Comparison of ENCODE assay signal across 11 cellular contexts in the genomic region with DNA sequence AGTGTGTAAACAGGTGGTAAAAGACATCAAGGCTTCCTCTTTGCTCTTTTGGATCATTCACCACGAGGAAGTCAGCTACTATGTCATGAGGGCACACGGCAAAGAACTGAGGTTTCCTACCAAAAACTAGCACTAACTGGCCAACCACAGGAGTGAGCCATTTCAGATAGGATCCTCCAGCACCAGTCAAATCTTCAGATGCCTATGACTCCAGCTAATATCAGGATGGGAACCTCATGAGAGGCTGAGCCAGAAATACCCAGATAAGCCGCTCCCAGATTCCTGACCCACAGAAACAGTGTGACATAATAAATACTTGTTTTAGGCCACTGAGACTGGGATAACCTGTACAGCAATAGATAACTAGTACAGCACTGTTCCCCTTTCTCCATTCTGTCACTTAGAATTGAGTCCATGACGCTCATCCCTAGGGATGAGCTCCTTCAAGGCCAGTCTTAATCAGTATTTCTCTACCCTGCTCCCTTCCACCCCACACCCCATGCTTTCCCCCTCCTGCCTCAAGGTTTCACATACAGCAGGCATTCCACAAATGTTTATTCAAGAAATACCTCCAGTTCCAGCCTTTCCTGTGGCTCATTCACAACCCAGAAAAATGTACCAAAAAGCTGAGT.
DNase-seq lines count a peak whose midpoint lies in the region; FAIRE-seq and TF ChIP-seq lines count a peak whose summit lies in the region.
"Had no signal": no experiment of that assay in that cellular context is flagged by ENCODE, and none has a peak within 500 bp of the region (broad histone marks: within the 10 kb centered on the region; RNA-seq: fewer than 3 reads in every experiment).

No MANE protein-coding gene starts in this region.

- peak; percentile 63 for DNase-seq in AG20443 (ENCODE audit: low spot score)
- peak; percentile 85 for DNase-seq in M059J (ENCODE audit: low read depth)
- peak; percentile 65 for DNase-seq in endothelial cell of umbilical vein (ENCODE audit: low read depth, low spot score)
- DNase-seq in mesothelial cell of epicardium (ENCODE audit: low spot score in 2 of 2, unreplicated experiment in 2 of 2) = no peak
- no peak for DNase-seq in NCI-H446 (lab: John Stamatoyannopoulos, UW)
- DNase-seq in DMS 273 treated with DMSO at 0.1 percent for 48 hours (lab: John Stamatoyannopoulos, UW) = no peak
- no peak for DNase-seq in NCI-H1694 treated with DMSO at 0.1 percent for 48 hours (lab: John Stamatoyannopoulos, UW)
- DNase-seq in DMS 273 (lab: John Stamatoyannopoulos, UW; ENCODE audit: unreplicated experiment) = no peak
- DNase-seq: NCI-H2029 treated with DMSO at 0.1 percent for 48 hours had no signal

- H3K36me3 Mint-ChIP-seq in mesothelial cell of epicardium = peaks cover 3% of the 10 kb centered on the region
- H3K36me3 Mint-ChIP-seq: activated naive CD8-positive, alpha-beta T cell had no signal

- H3K9me3 ChIP-seq in endothelial cell of umbilical vein (replicated peaks; ENCODE audit: control insufficient read depth, insufficient read depth, low read length) = no peaks in the 10 kb centered on the region

- dilution Hi-C loops in endothelial cell of umbilical vein (cut with MboI; ENCODE audit: extremely low pct_ligation_motif_present, low sequenced_read_pairs) = no loop called here

- peak overlapping the region; percentile 8 for H3K9ac ChIP-seq in endothelial cell of umbilical vein (replicated peaks; ENCODE audit: extremely low read depth, insufficient read depth, low read length)

- no peak overlapping the region for H3K4me3 ChIP-seq in endothelial cell of umbilical vein (replicated peaks in 1 of 3; ENCODE audit: insufficient read depth in 1 of 3, low read depth in 1 of 3, low read length in 3 of 3)

- BruUV-seq in endothelial cell of umbilical vein (replicated peaks; lab: Mats Ljungman, UMichigan) = no TSS peak

- H3K79me2 ChIP-seq in endothelial cell of umbilical vein (ENCODE audit: control insufficient read depth, insufficient read depth, low read length) = no peaks in the 10 kb centered on the region

- peaks cover 9% of the 10 kb centered on the region for H3K9me3 Mint-ChIP-seq in mesothelial cell of epicardium

- no peaks in the 10 kb centered on the region for H4K20me1 ChIP-seq in endothelial cell of umbilical vein (replicated peaks; ENCODE audit: control insufficient read depth, extremely low read depth, insufficient read depth, low read length)

- H3K4me1 Mint-ChIP-seq in mesothelial cell of epicardium = peaks cover 33% of the 10 kb centered on the region

- TF ChIP-seq CTCF in endothelial cell of umbilical vein (IDR thresholded peaks at IDR 0.05; ENCODE audit: extremely low read depth in 1 of 2, insufficient read depth in 1 of 2, low read depth in 1 of 2, low read length in 2 of 2) (no peak), mesothelial cell of epicardium (IDR thresholded peaks at IDR 0.05; ENCODE audit: unreplicated experiment) (no peak)

- peak overlapping the region; percentile 58 for H2AFZ ChIP-seq in endothelial cell of umbilical vein (ENCODE audit: low read depth, low read length)

- POLR2A ChIA-PET in endothelial cell of umbilical vein (lab: Charles Lee) = no interaction called here

- peak; percentile 89 for FAIRE-seq in endothelial cell of umbilical vein (lab: Jason Lieb, UNC)
- FAIRE-seq: TTC549 had no signal

- peak overlapping the region; percentile 72 for H3K4me2 ChIP-seq in endothelial cell of umbilical vein (ENCODE audit: insufficient read depth, low read length)

- H3K4me3 Mint-ChIP-seq in mesothelial cell of epicardium = no peak overlapping the region
- H3K4me3 Mint-ChIP-seq: activated naive CD8-positive, alpha-beta T cell had no signal

- peaks cover 36% of the 10 kb centered on the region for H3K4me1 ChIP-seq in endothelial cell of umbilical vein (ENCODE audit: control insufficient read depth, extremely low read depth, insufficient read depth, low read length)

- peak overlapping the region; percentile 74 for H3K27ac ChIP-seq in endothelial cell of umbilical vein (ENCODE audit: insufficient read depth, low read depth, low read length)

- CTCF ChIA-PET in endothelial cell of umbilical vein (lab: Charles Lee) = interaction anchor here (0.8 to 1.4 kb wide), 3 partner anchors 22 to 67 kb away, joined by 3 to 5 read pairs (median 4); no protein-coding TSS in a partner anchor

- no peaks in the 10 kb centered on the region for H3K9me1 ChIP-seq in endothelial cell of umbilical vein (replicated peaks; ENCODE audit: control insufficient read depth, extremely low read depth, insufficient read depth, low read length)

- TF ChIP-seq POLR2A in endothelial cell of umbilical vein (IDR thresholded peaks at IDR 0.05; ENCODE audit: low read depth, low read length) = no peak

- intact Hi-C loops in endothelial cell of umbilical vein (cut with micrococcal nuclease) = loop anchor here (1.0 to 2.0 kb wide), 3 partner anchors 37 to 68 kb away; partner anchors contain the start of gene PPM1H

- H3K36me3 ChIP-seq in endothelial cell of umbilical vein (ENCODE audit: control insufficient read depth in 2 of 2, extremely low read depth in 1 of 2, insufficient read depth in 2 of 2, low read length in 2 of 2) = no peaks in the 10 kb centered on the region

- peak overlapping the region; percentile 88 for H3K27ac Mint-ChIP-seq in mesothelial cell of epicardium
- H3K27ac Mint-ChIP-seq: activated naive CD8-positive, alpha-beta T cell had no signal

- H3K27me3 ChIP-seq in endothelial cell of umbilical vein (ENCODE audit: control insufficient read depth in 2 of 2, insufficient read depth in 2 of 2, low read length in 2 of 2) = no peaks in the 10 kb centered on the region

- H3K27me3 Mint-ChIP-seq in mesothelial cell of epicardium (ENCODE audit: low read depth) = peaks cover 15% of the 10 kb centered on the region

TF ChIP-seq in endothelial cell of umbilical vein, 7 proteins besides CTCF, POLR2A, EP300 and RAD21:
- TF ChIP-seq POLR2AphosphoS5 (IDR thresholded peaks at IDR 0.05; ENCODE audit: insufficient read depth, low read depth, low read length) (peak; percentile 37), JUN (IDR thresholded peaks at IDR 0.05; ENCODE audit: borderline replicate concordance, insufficient read depth, insufficient read length, low read depth) (peak; percentile 2), MYC (IDR thresholded peaks at IDR 0.05; ENCODE audit: low read depth, low read length) (no peak), EZH2 (IDR thresholded peaks at IDR 0.05; ENCODE audit: borderline replicate concordance, low read depth, low read length, severe bottlenecking) (no peak), GATA2 (IDR thresholded peaks at IDR 0.05; ENCODE audit: insufficient read depth, insufficient read length, low read depth, low read length) (no peak)
- TF ChIP-seq, protein P1, sequence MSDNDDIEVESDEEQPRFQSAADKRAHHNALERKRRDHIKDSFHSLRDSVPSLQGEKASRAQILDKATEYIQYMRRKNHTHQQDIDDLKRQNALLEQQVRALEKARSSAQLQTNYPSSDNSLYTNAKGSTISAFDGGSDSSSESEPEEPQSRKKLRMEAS (IDR thresholded peaks at IDR 0.05; ENCODE audit: insufficient read depth, insufficient read length) = no peak

Comparison
In these comparisons a context has a peak if more than half of its experiments do, and no peak if none do; other contexts are left out.
1. DNase-seq: peak in AG20443 (single experiment), M059J (single experiment) and endothelial cell of umbilical vein (single experiment); none in mesothelial cell of epicardium (0 of 2), NCI-H446 (0 of 2), DMS 273 treated with DMSO at 0.1 percent for 48 hours (single experiment), NCI-H1694 treated with DMSO at 0.1 percent for 48 hours (single experiment) and DMS 273 (single experiment).